ENCODE assay signal across 2 cellular contexts in genomic region chr9:136614967-136615623, GRCh38.
TF ChIP-seq lines count a peak whose summit lies in the region.

No MANE protein-coding gene starts in this region.

TF ChIP-seq in IMR-90, 13 proteins besides CTCF, POLR2A, EP300 and RAD21:
- no peak for TF ChIP-seq FOS (IDR thresholded peaks at IDR 0.05; ENCODE audit: low read depth, low read length)
- TF ChIP-seq MXI1 (IDR thresholded peaks at IDR 0.05; ENCODE audit: borderline replicate concordance, low read depth, low read length) = no peak
- no peak for TF ChIP-seq BHLHE40 (IDR thresholded peaks at IDR 0.05; ENCODE audit: low read depth, low read length)
- no peak for TF ChIP-seq CEBPB (IDR thresholded peaks at IDR 0.05; ENCODE audit: low read depth, low read length)
- TF ChIP-seq MAFK (IDR thresholded peaks at IDR 0.05; ENCODE audit: low read depth, low read length) = no peak
- no peak for TF ChIP-seq RFX5 (IDR thresholded peaks at IDR 0.05; ENCODE audit: low read depth, low read length)
- no peak for TF ChIP-seq SMC3 (IDR thresholded peaks at IDR 0.05; ENCODE audit: low read depth, low read length)
TF ChIP-seq in IMR-90: peak in this region for 0.

TF ChIP-seq in endothelial cell of umbilical vein, 7 proteins besides CTCF, POLR2A, EP300 and RAD21:
- TF ChIP-seq GATA2 (IDR thresholded peaks at IDR 0.05; ENCODE audit: insufficient read depth, insufficient read length, low read depth, low read length) = no peak
- no peak for TF ChIP-seq JUN (IDR thresholded peaks at IDR 0.05; ENCODE audit: borderline replicate concordance, insufficient read depth, insufficient read length, low read depth)
- TF ChIP-seq EZH2 (IDR thresholded peaks at IDR 0.05; ENCODE audit: borderline replicate concordance, low read depth, low read length, severe bottlenecking) = no peak
- no peak for TF ChIP-seq FOS (IDR thresholded peaks at IDR 0.05; ENCODE audit: borderline replicate concordance, insufficient read depth, low read length)
- no peak for TF ChIP-seq MAX (IDR thresholded peaks at IDR 0.05; ENCODE audit: insufficient read depth, insufficient read length)
- no peak for TF ChIP-seq POLR2AphosphoS5 (IDR thresholded peaks at IDR 0.05; ENCODE audit: insufficient read depth, low read depth, low read length)
TF ChIP-seq in endothelial cell of umbilical vein: peak in this region for 0.
